10 cellular contexts compared by ENCODE assay signal in genomic region chr16:69476920-69477418, GRCh38. TPM values are rescaled to one million over a fixed set of nuclear protein-coding genes. Genes with fewer than 3 reads are reported as not detected.
A peak's percentile ranks its signal among the peaks of the same experiment; 100 is the strongest.
DNase-seq lines count a peak whose midpoint lies in the region; ATAC-seq and TF ChIP-seq lines count a peak whose summit lies in the region.
"Had no signal": no experiment of that assay in that cellular context is flagged by ENCODE, and none has a peak within 500 bp of the region (broad histone marks: within the 10 kb centered on the region; RNA-seq: fewer than 3 reads in every experiment).

No MANE protein-coding gene starts in this region.

- H3K4me1 ChIP-seq in BLaER1, result peaks cover 28% of the 10 kb centered on the region
- H3K4me1 ChIP-seq in sigmoid colon, result peaks cover 0 to 11% (median 1%) of the 10 kb centered on the region in 4 donors
- H3K4me1 ChIP-seq: neural progenitor cell had no signal

- H4K20me1 ChIP-seq in BLaER1, result no peaks in the 10 kb centered on the region

- peaks cover 13% of the 10 kb centered on the region for H3K9me3 Mint-ChIP-seq in mesothelial cell of epicardium
- H3K9me3 Mint-ChIP-seq in activated T-helper 1 cell treated with anti-CD3 and anti-CD28 coated beads, Interleukin-12 subunit alpha, Interleukin-12 subunit beta, Interleukin-2, Interleukin-4 antibody, amounts not matched to agents 30 ng/mL and 10 ng/mL and 1 ng/mL, durations not matched to agents 14 hours and 24 hours and 36 hours, result no peaks in the 10 kb centered on the region
- H3K9me3 Mint-ChIP-seq: neural progenitor cell had no signal

- peaks cover 24% of the 10 kb centered on the region for H3K4me1 Mint-ChIP-seq in mesothelial cell of epicardium
- H3K4me1 Mint-ChIP-seq in activated T-helper 1 cell treated with anti-CD3 and anti-CD28 coated beads, Interleukin-12 subunit alpha, Interleukin-12 subunit beta, Interleukin-2, Interleukin-4 antibody, amounts not matched to agents 30 ng/mL and 10 ng/mL and 1 ng/mL, durations not matched to agents 14 hours and 24 hours and 36 hours (ENCODE audit: low read depth), result peaks cover 13% of the 10 kb centered on the region

- H3K27ac ChIP-seq in BLaER1 (no peak overlapping the region), brain microvascular endothelial cell (peak overlapping the region; percentile 62), sigmoid colon (no peak overlapping the region)
- H3K27ac ChIP-seq: neural progenitor cell had no signal

- WGBS in sigmoid colon, 2 donors, result 32 to 63% methylated on average over 1 of the region's 1 CpG

- DNase-seq in KBM-7, result peak; percentile 27
- peak; percentile 85 for DNase-seq in brain microvascular endothelial cell
- no peak for DNase-seq in mesothelial cell of epicardium (ENCODE audit: low spot score in 2 of 2, unreplicated experiment in 2 of 2)
- DNase-seq in sigmoid colon, result no peak
- no peak for DNase-seq in activated T-helper 1 cell treated with anti-CD3 and anti-CD28 coated beads, Interleukin-12 subunit alpha, Interleukin-12 subunit beta, Interleukin-2, Interleukin-4 antibody, amounts not matched to agents 30 ng/mL and 10 ng/mL and 1 ng/mL, durations not matched to agents 14 hours and 24 hours and 36 hours (ENCODE audit: low spot score)
- no peak for DNase-seq in NCI-H446 treated with DMSO at 0.1 percent for 48 hours (lab: John Stamatoyannopoulos, UW)

- no peak for ATAC-seq in GM21529 (IDR thresholded peaks at IDR 0.05; ENCODE audit: unreplicated experiment)
- ATAC-seq: esophagus mucosa had no signal

- H3K4me3 ChIP-seq in BLaER1 (no peak overlapping the region), brain microvascular endothelial cell (ENCODE audit: low read depth, low read length) (no peak overlapping the region), sigmoid colon (no peak overlapping the region)
- H3K4me3 ChIP-seq: neural progenitor cell had no signal

- H3K27me3 Mint-ChIP-seq in mesothelial cell of epicardium (ENCODE audit: low read depth), result no peaks in the 10 kb centered on the region
- no peaks in the 10 kb centered on the region for H3K27me3 Mint-ChIP-seq in activated T-helper 1 cell treated with anti-CD3 and anti-CD28 coated beads, Interleukin-12 subunit alpha, Interleukin-12 subunit beta, Interleukin-2, Interleukin-4 antibody, amounts not matched to agents 30 ng/mL and 10 ng/mL and 1 ng/mL, durations not matched to agents 14 hours and 24 hours and 36 hours (ENCODE audit: insufficient read depth)

- H3K36me3 ChIP-seq in BLaER1 (no peaks in the 10 kb centered on the region), brain microvascular endothelial cell (replicated peaks) (no peaks in the 10 kb centered on the region), sigmoid colon (no peaks in the 10 kb centered on the region)
- H3K36me3 ChIP-seq: neural progenitor cell had no signal

- H3K9me3 ChIP-seq in BLaER1 (no peaks in the 10 kb centered on the region), sigmoid colon (no peaks in the 10 kb centered on the region)

- H3K27me3 ChIP-seq in BLaER1 (no peaks in the 10 kb centered on the region), brain microvascular endothelial cell (replicated peaks) (no peaks in the 10 kb centered on the region), sigmoid colon (no peaks in the 10 kb centered on the region)
- H3K27me3 ChIP-seq: neural progenitor cell had no signal

- in situ Hi-C loops in KBM-7 (cut with MboI; ENCODE audit: low pct_unique_long_range_greater_than_20kb, low sequenced_read_pairs) (no loop called here), brain microvascular endothelial cell (cut with HindIII; ENCODE audit: low pct_ligation_motif_present, low sequenced_read_pairs) (no loop called here)

- intact Hi-C loops in sigmoid colon (cut with DNase I), result loop anchor here (10.0 kb wide), 1 partner anchor 58 kb away; no protein-coding TSS in a partner anchor
- intact Hi-C loops in activated T-helper 1 cell treated with anti-CD3 and anti-CD28 coated beads, Interleukin-12 subunit alpha, Interleukin-12 subunit beta, Interleukin-2, Interleukin-4 antibody, amounts not matched to agents 30 ng/mL and 10 ng/mL and 1 ng/mL, durations not matched to agents 14 hours and 24 hours and 36 hours (cut with micrococcal nuclease), result no loop called here

- no peak overlapping the region for H3K4me3 Mint-ChIP-seq in mesothelial cell of epicardium
- no peak overlapping the region for H3K4me3 Mint-ChIP-seq in activated T-helper 1 cell treated with anti-CD3 and anti-CD28 coated beads, Interleukin-12 subunit alpha, Interleukin-12 subunit beta, Interleukin-2, Interleukin-4 antibody, amounts not matched to agents 30 ng/mL and 10 ng/mL and 1 ng/mL, durations not matched to agents 14 hours and 24 hours and 36 hours
- H3K4me3 Mint-ChIP-seq: neural progenitor cell had no signal

- peak overlapping the region; percentile 34 for H3K4me2 ChIP-seq in BLaER1
- H3K4me2 ChIP-seq: neural progenitor cell had no signal

- no peak for TF ChIP-seq EP300 in sigmoid colon (IDR thresholded peaks at IDR 0.05)

- H3K36me3 Mint-ChIP-seq in mesothelial cell of epicardium, result peaks cover 3% of the 10 kb centered on the region
- peaks cover 2% of the 10 kb centered on the region for H3K36me3 Mint-ChIP-seq in activated T-helper 1 cell treated with anti-CD3 and anti-CD28 coated beads, Interleukin-12 subunit alpha, Interleukin-12 subunit beta, Interleukin-2, Interleukin-4 antibody, amounts not matched to agents 30 ng/mL and 10 ng/mL and 1 ng/mL, durations not matched to agents 14 hours and 24 hours and 36 hours (ENCODE audit: low read depth)

- no peak for TF ChIP-seq CTCF in brain microvascular endothelial cell (IDR thresholded peaks at IDR 0.05; ENCODE audit: low read depth, low read length, missing control alignments)
- no peak for TF ChIP-seq CTCF in mesothelial cell of epicardium (IDR thresholded peaks at IDR 0.05; ENCODE audit: unreplicated experiment)
- TF ChIP-seq CTCF in sigmoid colon (IDR thresholded peaks at IDR 0.05), result no peak

- no peak overlapping the region for H3K9ac ChIP-seq in BLaER1
- H3K9ac ChIP-seq: neural progenitor cell had no signal

- peak overlapping the region; percentile 63 for H3K27ac Mint-ChIP-seq in mesothelial cell of epicardium
- no peak overlapping the region for H3K27ac Mint-ChIP-seq in activated T-helper 1 cell treated with anti-CD3 and anti-CD28 coated beads, Interleukin-12 subunit alpha, Interleukin-12 subunit beta, Interleukin-2, Interleukin-4 antibody, amounts not matched to agents 30 ng/mL and 10 ng/mL and 1 ng/mL, durations not matched to agents 14 hours and 24 hours and 36 hours
- H3K27ac Mint-ChIP-seq: neural progenitor cell had no signal

- TF ChIP-seq POLR2A in sigmoid colon (IDR thresholded peaks at IDR 0.05), result no peak

RNA-seq across cellular contexts. Expression of gene CYB5B, which starts 52.5 kb away (rescaled TPM):
- total RNA-seq in mesothelial cell of epicardium, result 96.6 to 102 TPM (median 101 TPM) in 3 replicates
- 10 to 100 TPM; 24.4 to 43.8 (median 34.7) TPM for total RNA-seq in sigmoid colon
- 100 to 1,000 TPM; 129 to 196 (median 138) TPM for polyA plus RNA-seq in sigmoid colon
- total RNA-seq in activated T-helper 1 cell treated with anti-CD3 and anti-CD28 coated beads, Interleukin-12 subunit alpha, Interleukin-12 subunit beta, Interleukin-2, Interleukin-4 antibody, amounts not matched to agents 30 ng/mL and 10 ng/mL and 1 ng/mL, durations not matched to agents 14 hours and 24 hours and 36 hours, result 157 and 166 TPM in 2 replicates

Comparison
In these comparisons a context has a peak if more than half of its experiments do, and no peak if none do; other contexts are left out.
1. DNase-seq: peak in KBM-7 (single experiment) and brain microvascular endothelial cell (single experiment); none in mesothelial cell of epicardium (0 of 2), sigmoid colon (single experiment), activated T-helper 1 cell treated with anti-CD3 and anti-CD28 coated beads, Interleukin-12 subunit alpha, Interleukin-12 subunit beta, Interleukin-2, Interleukin-4 antibody, amounts not matched to agents 30 ng/mL and 10 ng/mL and 1 ng/mL, durations not matched to agents 14 hours and 24 hours and 36 hours (single experiment) and NCI-H446 treated with DMSO at 0.1 percent for 48 hours (single experiment).